16 cellular contexts compared by ENCODE assay signal in genomic region chr11:3823303-3823702, GRCh38. TPM values are rescaled to one million over a fixed set of nuclear protein-coding genes. Genes with fewer than 3 reads are reported as not detected.
DNase-seq lines count a peak whose midpoint lies in the region; ATAC-seq, FAIRE-seq and TF ChIP-seq lines count a peak whose summit lies in the region.
"Had no signal": no experiment of that assay in that cellular context is flagged by ENCODE, and none has a peak within 500 bp of the region (broad histone marks: within the 10 kb centered on the region; RNA-seq: fewer than 3 reads in every experiment).

No MANE protein-coding gene starts in this region.

- no peak for ATAC-seq in GM18520 (IDR thresholded peaks at IDR 0.05; ENCODE audit: unreplicated experiment)
- ATAC-seq: activated CD4-positive, alpha-beta T cell treated with anti-CD3 and anti-CD28 coated beads for 36 hours had no signal

- H3K27me3 ChIP-seq in adipocyte (replicated peaks; ENCODE audit: control insufficient read depth, insufficient read depth, low read length) (no peaks in the 10 kb centered on the region), stomach (no peaks in the 10 kb centered on the region)
- H3K27me3 ChIP-seq: BE2C, SJSA1, tibial nerve had no signal

- TF ChIP-seq EP300 in stomach (IDR thresholded peaks at IDR 0.05), result no peak

- DNase-seq in A172 (ENCODE audit: low spot score), result peak; percentile 72
- peak; percentile 79 for DNase-seq in H54 (ENCODE audit: insufficient read length, low spot score)
- DNase-seq in adipocyte (ENCODE audit: low read depth), result peak; percentile 74
- peak; percentile 64 for DNase-seq in fibroblast of the conjunctiva (ENCODE audit: low read depth)
- DNase-seq in lower leg skin (ENCODE audit: low spot score in 2 of 2), result no peak
- no peak for DNase-seq in stomach
- DNase-seq in DMS53 treated with DMSO at 0.1 percent for 48 hours (lab: John Stamatoyannopoulos, UW; ENCODE audit: unreplicated experiment), result no peak
- DNase-seq: activated CD4-positive, alpha-beta T cell treated with anti-CD3 and anti-CD28 coated beads for 36 hours; BE2C; effector CD8-positive, alpha-beta T cell; midbrain; NCI-H1048; NCI-H526 treated with DMSO at 0.1 percent for 48 hours had no signal

- FAIRE-seq in H54 (lab: Jason Lieb, UNC), result peak; percentile 45

- H3K9me3 ChIP-seq in adipocyte (ENCODE audit: control insufficient read depth, low read length) (no peaks in the 10 kb centered on the region), stomach (no peaks in the 10 kb centered on the region)
- H3K9me3 ChIP-seq: BE2C, tibial nerve had no signal

- no peak overlapping the region for H3K9ac ChIP-seq in adipocyte (ENCODE audit: low read length)

- no peak overlapping the region for H3K27ac ChIP-seq in stomach
- H3K27ac ChIP-seq: SJSA1, tibial nerve had no signal

- 84 to 100% methylated on average over 2 to 3 of the region's 3 CpGs for WGBS in lower leg skin, 2 donors
- 81 to 97% (median 85%) methylated on average over 3 of the region's 3 CpGs for WGBS in stomach, 5 donors

- TF ChIP-seq POLR2A in H54 (IDR thresholded peaks at IDR 0.05; ENCODE audit: low read depth, low read length) (no peak), lower leg skin (IDR thresholded peaks at IDR 0.05) (no peak), stomach (IDR thresholded peaks at IDR 0.05) (no peak)

- H3K4me3 ChIP-seq in adipocyte (ENCODE audit: low read length) (no peak overlapping the region), lower leg skin (ENCODE audit: low read depth, poor library complexity, severe bottlenecking) (no peak overlapping the region), stomach (no peak overlapping the region)
- H3K4me3 ChIP-seq: SJSA1, tibial nerve had no signal

- H3K4me1 ChIP-seq in adipocyte (ENCODE audit: control insufficient read depth, insufficient read depth, low read length) (peaks cover 7% of the 10 kb centered on the region), stomach (peaks cover 0 to 12% (median 0%) of the 10 kb centered on the region in 4 donors)
- H3K4me1 ChIP-seq: BE2C, SJSA1 had no signal

- H3K36me3 ChIP-seq in adipocyte (ENCODE audit: control insufficient read depth, insufficient read depth, low read length, severe bottlenecking) (peaks cover 20% of the 10 kb centered on the region), stomach (peaks cover 26 to 37% (median 33%) of the 10 kb centered on the region in 4 donors)
- H3K36me3 ChIP-seq: BE2C had no signal

- no peak for TF ChIP-seq CTCF in lower leg skin (IDR thresholded peaks at IDR 0.05)
- TF ChIP-seq CTCF in stomach (IDR thresholded peaks at IDR 0.05), result no peak

- intact Hi-C loops in lower leg skin (cut with DNase I; ENCODE audit: low total_unique reads), result no loop called here
- intact Hi-C loops in stomach (cut with DNase I; ENCODE audit: low total_unique reads), result no loop called here

RNA-seq across cellular contexts. Expression of gene PGAP2, which starts 14.9 kb away (rescaled TPM):
- 15.4 and 16.6 TPM in 2 replicates for total RNA-seq in A172 (2014; rRNA removed; shearing (Covaris generic))
- 10 to 100 TPM; 45.6 to 59.6 (median 51.9) TPM for total RNA-seq in lower leg skin
- total RNA-seq in stomach, result 10 to 100 TPM in 4 of 5 donors, 1 to 10 TPM in 1; 4.7 to 18.3 (median 13.6) TPM
- 10 to 100 TPM in 2 of 3 donors, 1 to 10 TPM in 1; 8.7 to 23.8 (median 11.8) TPM for polyA plus RNA-seq in stomach

RNA-seq across cellular contexts. Expression of gene RHOG, which starts 17.5 kb away (rescaled TPM):
- 40.6 and 50.9 TPM in 2 replicates for total RNA-seq in A172 (2014; rRNA removed; shearing (Covaris generic))
- total RNA-seq in lower leg skin, result 10 to 100 TPM; 57.0 to 75.9 (median 64.0) TPM
- total RNA-seq in stomach, result 100 to 1,000 TPM in 1 of 5 donors, 10 to 100 TPM in 3, 1 to 10 TPM in 1; 5.9 to 101 (median 26.7) TPM
- polyA plus RNA-seq in stomach, result 10 to 100 TPM; 39.8 to 55.5 (median 50.9) TPM

RNA-seq across cellular contexts. Expression of gene NUP98, which starts 25.9 kb away (rescaled TPM):
- total RNA-seq in A172 (2014; rRNA removed; shearing (Covaris generic)), result 96.6 and 104 TPM in 2 replicates
- total RNA-seq in lower leg skin (100 to 1,000 TPM in 2 of 4 donors, 10 to 100 TPM in 2; 65.4 to 220 (median 97.9) TPM), stomach (100 to 1,000 TPM in 1 of 5 donors, 10 to 100 TPM in 4; 43.3 to 132 (median 74.3) TPM)
- 10 to 100 TPM; 16.2 to 17.6 (median 16.6) TPM for polyA plus RNA-seq in stomach

RNA-seq across cellular contexts. Expression of gene STIM1, which starts 32.2 kb away (rescaled TPM):
- total RNA-seq in A172 (2014; rRNA removed; shearing (Covaris generic)), result 23.6 and 27.1 TPM in 2 replicates
- total RNA-seq in lower leg skin (10 to 100 TPM; 43.7 to 75.9 (median 64.9) TPM), stomach (10 to 100 TPM; 21.4 to 70.7 (median 49.8) TPM)
- polyA plus RNA-seq in stomach, result 10 to 100 TPM in 1 of 3 donors, 1 to 10 TPM in 2; 8.7 to 17.1 (median 9.8) TPM

Comparison
In these comparisons a context has a peak if more than half of its experiments do, and no peak if none do; other contexts are left out.
1. DNase-seq: peak in A172 (single experiment), H54 (single experiment), adipocyte (single experiment) and fibroblast of the conjunctiva (single experiment); none in lower leg skin (0 of 2), stomach (single experiment) and DMS53 treated with DMSO at 0.1 percent for 48 hours (single experiment).